In genomic region chr1:23403038-23403336, GRCh38 we compare ENCODE assay signal across 9 cellular contexts. TPM values are rescaled to one million over a fixed set of nuclear protein-coding genes. Genes with fewer than 3 reads are reported as not detected.
A peak's percentile ranks its signal among the peaks of the same experiment; 100 is the strongest.
DNase-seq lines count a peak whose midpoint lies in the region; ATAC-seq and TF ChIP-seq lines count a peak whose summit lies in the region.
"Had no signal": no experiment of that assay in that cellular context is flagged by ENCODE, and none has a peak within 500 bp of the region (broad histone marks: within the 10 kb centered on the region; RNA-seq: fewer than 3 reads in every experiment).

No MANE protein-coding gene starts in this region.

- WGBS in SK-N-SH (ENCODE audit: low lambda C conversion rate), result 13% methylated on average over 3 of the region's 6 CpGs
- 15 to 47% methylated on average over 6 of the region's 6 CpGs for WGBS in sigmoid colon, 2 donors

- POLR2A ChIA-PET in SK-N-SH (lab: Yijun Ruan, JAX), result interaction anchor here (1.2 to 1.8 kb wide), 2 partner anchors 33 to 59 kb away, joined by 5 to 6 read pairs; partner anchors contain the start of genes HNRNPR and ZNF436

- no peak for TF ChIP-seq POLR2A in sigmoid colon (IDR thresholded peaks at IDR 0.05)

- no peak overlapping the region; the same call in 1 of the 2 replicates for H3K9ac ChIP-seq in SK-N-SH

- peak overlapping the region; percentile 70; the same call in 1 of the 2 replicates for H3K4me2 ChIP-seq in SK-N-SH

- no peak for ATAC-seq in T-helper 17 cell
- no peak for ATAC-seq in HG03460 (IDR thresholded peaks at IDR 0.05; ENCODE audit: unreplicated experiment)

- peaks cover 15 to 20% of the 10 kb centered on the region in 2 experiments for H3K4me1 ChIP-seq in SK-N-SH (ENCODE audit: control insufficient read depth in 1 of 2, insufficient read depth in 2 of 2, low read depth in 1 of 2, low read length in 1 of 2)
- H3K4me1 ChIP-seq in sigmoid colon, result peaks cover 0 to 26% (median 20%) of the 10 kb centered on the region in 4 donors

- no peaks in the 10 kb centered on the region for H3K9me2 ChIP-seq in SK-N-SH

- H3K9me3 Mint-ChIP-seq in activated naive CD8-positive, alpha-beta T cell treated with anti-CD3 and anti-CD28 coated beads for 36 hours, result no peaks in the 10 kb centered on the region

- no peaks in the 10 kb centered on the region for H3K36me3 Mint-ChIP-seq in T-helper 17 cell (ENCODE audit: low read depth)
- no peaks in the 10 kb centered on the region for H3K36me3 Mint-ChIP-seq in activated naive CD8-positive, alpha-beta T cell treated with anti-CD3 and anti-CD28 coated beads for 36 hours

- H3K4me3 ChIP-seq in SK-N-SH (ENCODE audit: low read depth in 2 of 2, low read length in 1 of 2), result no peak overlapping the region
- H3K4me3 ChIP-seq in fibroblast of villous mesenchyme (ENCODE audit: low read depth, low read length), result no peak overlapping the region
- no peak overlapping the region for H3K4me3 ChIP-seq in sigmoid colon

- TF ChIP-seq RAD21 in SK-N-SH (IDR thresholded peaks at IDR 0.05; ENCODE audit: low read length), result no peak

- H3K27me3 ChIP-seq in SK-N-SH (ENCODE audit: insufficient read depth) (no peaks in the 10 kb centered on the region), sigmoid colon (no peaks in the 10 kb centered on the region)

- H3K36me3 ChIP-seq in SK-N-SH (replicated peaks in 1 of 2; ENCODE audit: control insufficient read depth in 1 of 2, insufficient read depth in 2 of 2, low read length in 1 of 2), result no peaks in the 10 kb centered on the region
- H3K36me3 ChIP-seq in sigmoid colon, result peaks cover 0 to 27% (median 0%) of the 10 kb centered on the region in 4 donors

- H3K79me2 ChIP-seq in SK-N-SH (ENCODE audit: insufficient read depth), result no peaks in the 10 kb centered on the region

- no peaks in the 10 kb centered on the region for H3K9me3 ChIP-seq in SK-N-SH
- no peaks in the 10 kb centered on the region for H3K9me3 ChIP-seq in sigmoid colon
- H3K9me3 ChIP-seq in T-helper 17 cell (ENCODE audit: control insufficient read depth, low read length, poor library complexity, severe bottlenecking), result no peaks in the 10 kb centered on the region

- CTCF ChIA-PET in SK-N-SH (lab: Yijun Ruan, JAX), result interaction anchor here (0.9 to 4.4 kb wide), 12 partner anchors 9 to 138 kb away, joined by 3 to 31 read pairs (median 8); partner anchors contain the start of gene ASAP3

- no peak overlapping the region for H2AFZ ChIP-seq in SK-N-SH (ENCODE audit: low read depth)

- peaks cover 4% of the 10 kb centered on the region for H3K4me1 Mint-ChIP-seq in T-helper 17 cell
- H3K4me1 Mint-ChIP-seq in activated naive CD8-positive, alpha-beta T cell treated with anti-CD3 and anti-CD28 coated beads for 36 hours, result peaks cover 8% of the 10 kb centered on the region

- DNase-seq in H4 (ENCODE audit: low spot score) (peak; percentile 89), SK-N-SH (no peak), fibroblast of villous mesenchyme (ENCODE audit: low read depth) (peak; percentile 76), sigmoid colon (no peak), T-helper 17 cell (no peak), NCI-H526 treated with DMSO at 0.1 percent for 48 hours (lab: John Stamatoyannopoulos, UW) (no peak)
- DNase-seq in activated naive CD8-positive, alpha-beta T cell treated with anti-CD3 and anti-CD28 coated beads for 36 hours, result no peak
- DNase-seq: NCI-H345 had no signal

- no peak for TF ChIP-seq EP300 in SK-N-SH (IDR thresholded peaks at IDR 0.05; ENCODE audit: borderline replicate concordance in 1 of 2, low read depth in 1 of 2, low read length in 1 of 2)
- no peak for TF ChIP-seq EP300 in sigmoid colon (IDR thresholded peaks at IDR 0.05)

- H3K27me3 Mint-ChIP-seq in T-helper 17 cell, result no peaks in the 10 kb centered on the region
- H3K27me3 Mint-ChIP-seq in activated naive CD8-positive, alpha-beta T cell treated with anti-CD3 and anti-CD28 coated beads for 36 hours, result no peaks in the 10 kb centered on the region

- H3F3A ChIP-seq in SK-N-SH (replicated peaks; ENCODE audit: insufficient read depth), result peaks cover 18% of the 10 kb centered on the region

- no peaks in the 10 kb centered on the region for H4K20me1 ChIP-seq in SK-N-SH (ENCODE audit: insufficient read depth)

- TF ChIP-seq CTCF in SK-N-SH (IDR thresholded peaks at IDR 0.05) (no peak), fibroblast of villous mesenchyme (IDR thresholded peaks at IDR 0.05; ENCODE audit: insufficient read depth, low read depth, low read length) (no peak), sigmoid colon (IDR thresholded peaks at IDR 0.05) (no peak)

- H3K27ac ChIP-seq in SK-N-SH (ENCODE audit: low read depth in 2 of 2, low read length in 1 of 2) (peak overlapping the region; percentile 65 to 86), sigmoid colon (peak overlapping the region; percentile 59 to 74 (median 70))

- intact Hi-C loops in sigmoid colon (cut with DNase I), result loop anchor here (10.0 kb wide), 1 partner anchor 228 kb away; no protein-coding TSS in a partner anchor

- H3K4me3 Mint-ChIP-seq in T-helper 17 cell, result no peak overlapping the region
- no peak overlapping the region for H3K4me3 Mint-ChIP-seq in activated naive CD8-positive, alpha-beta T cell treated with anti-CD3 and anti-CD28 coated beads for 36 hours

- no peak overlapping the region for H3K27ac Mint-ChIP-seq in T-helper 17 cell
- H3K27ac Mint-ChIP-seq in activated naive CD8-positive, alpha-beta T cell treated with anti-CD3 and anti-CD28 coated beads for 36 hours, result no peak overlapping the region

TF ChIP-seq in SK-N-SH, 30 proteins besides CTCF, POLR2A, EP300 and RAD21 (continues in another document):
- TF ChIP-seq CHD2 (IDR thresholded peaks at IDR 0.05; ENCODE audit: low read length, partially characterized antibody) (no peak), YY1 (IDR thresholded peaks at IDR 0.05; ENCODE audit: low read depth) (no peak), ZBTB33 (IDR thresholded peaks at IDR 0.05; ENCODE audit: borderline replicate concordance, low read depth) (no peak), SIN3A (IDR thresholded peaks at IDR 0.05; ENCODE audit: borderline replicate concordance, low read depth, low read length) (no peak), IRF3 (IDR thresholded peaks at IDR 0.05; ENCODE audit: low read depth, low read length) (no peak), TCF12 (IDR thresholded peaks at IDR 0.05) (peak; percentile 56), MEF2A (IDR thresholded peaks at IDR 0.05; ENCODE audit: borderline replicate concordance, low read depth) (no peak), FOXJ3 (CRISPR knock-in tag; IDR thresholded peaks at IDR 0.05) (no peak), GATA2 (CRISPR knock-in tag; IDR thresholded peaks at IDR 0.05) (no peak)

RNA-seq across cellular contexts. Expression of gene TCEA3, which starts 21.6 kb away (rescaled TPM):
- total RNA-seq in H4 (2014; rRNA removed; shearing (Covaris generic)), result 0.72 and 0.76 TPM in 2 replicates
- polyA plus RNA-seq in SK-N-SH (2012; rRNA removed) (1.1 and 1.2 TPM in 2 replicates), sigmoid colon (100 to 1,000 TPM in 2 of 3 donors, 10 to 100 TPM in 1; 75.6 to 222 (median 162) TPM)
- 0.68 and 0.90 TPM in 2 replicates for polyA plus RNA-seq in SK-N-SH (2012; cell fraction: cytosol; rRNA removed)
- 3.9 and 4.7 TPM in 2 replicates for polyA plus RNA-seq in SK-N-SH (2012; cell fraction: nucleus; rRNA removed)
- total RNA-seq in fibroblast of villous mesenchyme (8.6 and 11.3 TPM in 2 replicates), sigmoid colon (10 to 100 TPM; 26.9 to 66.2 (median 38.2) TPM), T-helper 17 cell (10 to 100 TPM; 12.3 to 13.5 TPM)
- 1 to 10 TPM; 6.3 to 7.4 TPM for total RNA-seq in activated naive CD8-positive, alpha-beta T cell treated with anti-CD3 and anti-CD28 coated beads for 36 hours

RNA-seq across cellular contexts. Expression of gene ZNF436, which starts 33.4 kb away (rescaled TPM):
- 18.0 and 20.8 TPM in 2 replicates for total RNA-seq in H4 (2014; rRNA removed; shearing (Covaris generic))
- 5.0 and 6.4 TPM in 2 replicates for polyA plus RNA-seq in SK-N-SH (2012; rRNA removed)
- 6.5 and 7.1 TPM in 2 replicates for polyA plus RNA-seq in SK-N-SH (2012; cell fraction: cytosol; rRNA removed)
- polyA plus RNA-seq in SK-N-SH (2012; cell fraction: nucleus; rRNA removed), result 5.1 and 9.1 TPM in 2 replicates
- total RNA-seq in fibroblast of villous mesenchyme, result 19.6 and 24.6 TPM in 2 replicates
- 10 to 100 TPM; 14.5 to 41.3 (median 16.8) TPM for total RNA-seq in sigmoid colon
- polyA plus RNA-seq in sigmoid colon, result 1 to 10 TPM; 4.2 to 7.0 (median 5.1) TPM
- 1 to 10 TPM; 3.1 to 3.3 TPM for total RNA-seq in T-helper 17 cell
- 1 to 10 TPM; 3.7 to 4.4 TPM for total RNA-seq in activated naive CD8-positive, alpha-beta T cell treated with anti-CD3 and anti-CD28 coated beads for 36 hours

RNA-seq across cellular contexts. Expression of gene HNRNPR, which starts 58.9 kb away (rescaled TPM):
- 165 and 180 TPM in 2 replicates for total RNA-seq in H4 (2014; rRNA removed; shearing (Covaris generic))
- polyA plus RNA-seq in SK-N-SH (2012; rRNA removed) (111 and 141 TPM in 2 replicates), sigmoid colon (10 to 100 TPM; 62.9 to 89.2 (median 70.3) TPM)
- polyA plus RNA-seq in SK-N-SH (2012; cell fraction: cytosol; rRNA removed), result 158 and 178 TPM in 2 replicates
- polyA plus RNA-seq in SK-N-SH (2012; cell fraction: nucleus; rRNA removed), result 46.4 and 78.9 TPM in 2 replicates
- total RNA-seq in fibroblast of villous mesenchyme (80.5 and 119 TPM in 2 replicates), sigmoid colon (10 to 100 TPM; 59.3 to 72.1 (median 62.8) TPM), T-helper 17 cell (100 to 1,000 TPM; 104 to 119 TPM)
- 100 to 1,000 TPM; 207 to 212 TPM for total RNA-seq in activated naive CD8-positive, alpha-beta T cell treated with anti-CD3 and anti-CD28 coated beads for 36 hours

Comparison
In these comparisons a context has a peak if more than half of its experiments do, and no peak if none do; other contexts are left out.
1. DNase-seq: peak in H4 (single experiment) and fibroblast of villous mesenchyme (single experiment); none in SK-N-SH (single experiment), sigmoid colon (single experiment), T-helper 17 cell (0 of 3), NCI-H526 treated with DMSO at 0.1 percent for 48 hours (single experiment) and activated naive CD8-positive, alpha-beta T cell treated with anti-CD3 and anti-CD28 coated beads for 36 hours (single experiment).